19 cellular contexts compared by ENCODE assay signal in genomic region chr14:104576607-104577332, GRCh38. TPM values are rescaled to one million over a fixed set of nuclear protein-coding genes. Genes with fewer than 3 reads are reported as not detected.
DNase-seq lines count a peak whose midpoint lies in the region; ATAC-seq and TF ChIP-seq lines count a peak whose summit lies in the region.
"Had no signal": no experiment of that assay in that cellular context is flagged by ENCODE, and none has a peak within 500 bp of the region (broad histone marks: within the 10 kb centered on the region; RNA-seq: fewer than 3 reads in every experiment).

No MANE protein-coding gene starts in this region.

- no peaks in the 10 kb centered on the region for H3K9me3 Mint-ChIP-seq in Caco-2 (ENCODE audit: unreplicated experiment)
- H3K9me3 Mint-ChIP-seq in effector memory CD8-positive, alpha-beta T cell: no peaks in the 10 kb centered on the region
- H3K9me3 Mint-ChIP-seq: activated CD4-positive, alpha-beta memory T cell treated with anti-CD3 and anti-CD28 coated beads, Interleukin-2, amount 10 ng/mL, durations not matched to agents 7 days and 5 days; activated naive CD8-positive, alpha-beta T cell treated with anti-CD3 and anti-CD28 coated beads, Interleukin-2, amount 10 ng/mL, durations not matched to agents 7 days and 5 days; activated T-cell treated with anti-CD3 and anti-CD28 coated beads, Interleukin-2, amount 50 U/mL, for 72 hours had no signal

- no TSS peak for BruUV-seq in Caco-2 (replicated peaks; lab: Mats Ljungman, UMichigan)

- H3K27me3 ChIP-seq in Caco-2 (replicated peaks; ENCODE audit: control insufficient read depth, insufficient read depth, low read length) (no peaks in the 10 kb centered on the region), NT2/D1 (ENCODE audit: insufficient read depth, insufficient read length) (no peaks in the 10 kb centered on the region)

- H3K36me3 ChIP-seq in Caco-2 (ENCODE audit: control insufficient read depth, insufficient read depth, low read length): no peaks in the 10 kb centered on the region
- no peaks in the 10 kb centered on the region for H3K36me3 ChIP-seq in NT2/D1 (ENCODE audit: insufficient read depth, insufficient read length, low read length)
- H3K36me3 ChIP-seq in mucosa of descending colon (ENCODE audit: low read depth): no peaks in the 10 kb centered on the region
- H3K36me3 ChIP-seq: neutrophil had no signal

- peak overlapping the region; percentile 50 for H3K9ac ChIP-seq in NT2/D1 (ENCODE audit: insufficient read length, low read depth)

- TF ChIP-seq CTCF in Caco-2 (IDR thresholded peaks at IDR 0.05; ENCODE audit: insufficient read depth in 1 of 2, low read depth in 1 of 2, low read length in 1 of 2, severe bottlenecking in 1 of 2, unreplicated experiment in 1 of 2): no peak
- TF ChIP-seq CTCF in epithelial cell of proximal tubule (conservative IDR thresholded peaks at IDR 0.05; ENCODE audit: low read depth, low read length): peak; percentile 17
- TF ChIP-seq CTCF in mucosa of descending colon (IDR thresholded peaks at IDR 0.05): no peak

- H3K36me3 Mint-ChIP-seq in Caco-2 (ENCODE audit: insufficient read depth, unreplicated experiment): no peaks in the 10 kb centered on the region
- no peaks in the 10 kb centered on the region for H3K36me3 Mint-ChIP-seq in effector memory CD8-positive, alpha-beta T cell (ENCODE audit: insufficient read depth)
- H3K36me3 Mint-ChIP-seq: activated naive CD8-positive, alpha-beta T cell treated with anti-CD3 and anti-CD28 coated beads, Interleukin-2, amount 10 ng/mL, durations not matched to agents 7 days and 5 days had no signal

- H3K4me1 Mint-ChIP-seq in Caco-2 (ENCODE audit: low read depth, unreplicated experiment): no peaks in the 10 kb centered on the region
- no peaks in the 10 kb centered on the region for H3K4me1 Mint-ChIP-seq in effector memory CD8-positive, alpha-beta T cell (ENCODE audit: low read depth in 2 of 2)
- H3K4me1 Mint-ChIP-seq: activated CD4-positive, alpha-beta memory T cell treated with anti-CD3 and anti-CD28 coated beads, Interleukin-2, amount 10 ng/mL, durations not matched to agents 7 days and 5 days; activated naive CD8-positive, alpha-beta T cell treated with anti-CD3 and anti-CD28 coated beads, Interleukin-2, amount 10 ng/mL, durations not matched to agents 7 days and 5 days had no signal

- no peak overlapping the region for H3K27ac Mint-ChIP-seq in Caco-2 (ENCODE audit: unreplicated experiment)
- no peak overlapping the region for H3K27ac Mint-ChIP-seq in effector memory CD8-positive, alpha-beta T cell
- H3K27ac Mint-ChIP-seq: activated CD4-positive, alpha-beta memory T cell treated with anti-CD3 and anti-CD28 coated beads, Interleukin-2, amount 10 ng/mL, durations not matched to agents 7 days and 5 days; activated naive CD8-positive, alpha-beta T cell treated with anti-CD3 and anti-CD28 coated beads, Interleukin-2, amount 10 ng/mL, durations not matched to agents 7 days and 5 days; activated T-cell treated with anti-CD3 and anti-CD28 coated beads, Interleukin-2, amount 50 U/mL, for 72 hours had no signal

- no peaks in the 10 kb centered on the region for H3K27me3 Mint-ChIP-seq in Caco-2 (ENCODE audit: insufficient read depth, unreplicated experiment)
- peaks cover 0 to 63% of the 10 kb centered on the region in 2 donors for H3K27me3 Mint-ChIP-seq in effector memory CD8-positive, alpha-beta T cell
- H3K27me3 Mint-ChIP-seq: activated CD4-positive, alpha-beta memory T cell treated with anti-CD3 and anti-CD28 coated beads, Interleukin-2, amount 10 ng/mL, durations not matched to agents 7 days and 5 days; activated naive CD8-positive, alpha-beta T cell treated with anti-CD3 and anti-CD28 coated beads, Interleukin-2, amount 10 ng/mL, durations not matched to agents 7 days and 5 days had no signal

- H3K4me1 ChIP-seq in Caco-2 (peaks cover 17% of the 10 kb centered on the region), NT2/D1 (ENCODE audit: insufficient read depth, insufficient read length) (peaks cover 21% of the 10 kb centered on the region), mucosa of descending colon (ENCODE audit: low read depth) (peaks cover 23% of the 10 kb centered on the region)

- H3K9me3 ChIP-seq in Caco-2 (no peaks in the 10 kb centered on the region), NT2/D1 (ENCODE audit: insufficient read depth, low read length) (no peaks in the 10 kb centered on the region), mucosa of descending colon (no peaks in the 10 kb centered on the region)
- H3K9me3 ChIP-seq: neutrophil had no signal

- no peak overlapping the region for H3K4me3 ChIP-seq in Caco-2 (ENCODE audit: low read depth, low read length)
- H3K4me3 ChIP-seq in NT2/D1 (ENCODE audit: insufficient read length, low read depth): no peak overlapping the region
- no peak overlapping the region for H3K4me3 ChIP-seq in epithelial cell of proximal tubule (ENCODE audit: low read depth, low read length)
- no peak overlapping the region for H3K4me3 ChIP-seq in mucosa of descending colon

- ATAC-seq in mucosa of descending colon (peak; percentile 80), GM18858 (IDR thresholded peaks at IDR 0.05; ENCODE audit: unreplicated experiment) (no peak)
- ATAC-seq in effector memory CD8-positive, alpha-beta T cell (replicated peaks): no peak
- ATAC-seq: activated T-cell treated with anti-CD3 and anti-CD28 coated beads, Interleukin-2, amount 50 U/mL, for 72 hours had no signal

- CTCF ChIA-PET in Caco-2 (lab: Charles Lee): interaction anchor here (0.5 to 1.6 kb wide), 4 partner anchors 10 to 499 kb away, joined by 3 to 10 read pairs (median 4); no protein-coding TSS in a partner anchor

- intact Hi-C loops in Caco-2 (cut with micrococcal nuclease; ENCODE audit: unreplicated experiment): loop anchor here (2.0 kb wide), 1 partner anchor 62 kb away; no protein-coding TSS in a partner anchor
- intact Hi-C loops in mucosa of descending colon (cut with DNase I, micrococcal nuclease): loop anchor here in 1 of 2 donors (10.0 kb wide), 1 partner anchor 502 kb away; no protein-coding TSS in a partner anchor

- H3K4me3 Mint-ChIP-seq in Caco-2 (ENCODE audit: unreplicated experiment): no peak overlapping the region
- no peak overlapping the region for H3K4me3 Mint-ChIP-seq in effector memory CD8-positive, alpha-beta T cell
- H3K4me3 Mint-ChIP-seq: activated CD4-positive, alpha-beta memory T cell treated with anti-CD3 and anti-CD28 coated beads, Interleukin-2, amount 10 ng/mL, durations not matched to agents 7 days and 5 days; activated naive CD8-positive, alpha-beta T cell treated with anti-CD3 and anti-CD28 coated beads, Interleukin-2, amount 10 ng/mL, durations not matched to agents 7 days and 5 days; activated T-cell treated with anti-CD3 and anti-CD28 coated beads, Interleukin-2, amount 50 U/mL, for 72 hours had no signal

- peak; percentile 55 to 79 for DNase-seq in Caco-2
- DNase-seq in NT2/D1 (ENCODE audit: low read depth, low spot score): no peak
- no peak for DNase-seq in epithelial cell of proximal tubule (ENCODE audit: low read depth)
- DNase-seq in mucosa of descending colon: peak; percentile 78 to 84 (median 78)
- no peak for DNase-seq in NCI-H2227 (lab: John Stamatoyannopoulos, UW; ENCODE audit: unreplicated experiment)
- no peak for DNase-seq in effector memory CD8-positive, alpha-beta T cell
- DNase-seq in NOMO-1 (lab: John Stamatoyannopoulos, UW; ENCODE audit: unreplicated experiment in 2 of 2): no peak
- DNase-seq: activated CD4-positive, alpha-beta memory T cell treated with anti-CD3 and anti-CD28 coated beads, Interleukin-2, amount 10 ng/mL, durations not matched to agents 7 days and 5 days; activated naive CD8-positive, alpha-beta T cell treated with anti-CD3 and anti-CD28 coated beads, Interleukin-2, amount 10 ng/mL, durations not matched to agents 7 days and 5 days; activated T-cell treated with anti-CD3 and anti-CD28 coated beads, Interleukin-2, amount 50 U/mL, for 72 hours; GDM1; NCI-H2029; NCI-H524 treated with DMSO at 0.1 percent for 48 hours; stimulated activated CD4-positive, alpha-beta T cell treated with anti-CD3 and anti-CD28 coated beads, Interleukin-1b, Interleukin-23, amount 100 ng/mL, for 48 hours had no signal

- POLR2A ChIA-PET in Caco-2 (lab: Charles Lee): interaction anchor here (0.7 to 0.8 kb wide), 2 partner anchors 12 to 111 kb away, joined by 3 to 5 read pairs; no protein-coding TSS in a partner anchor

RNA-seq across cellular contexts. Expression of gene C14orf180, which starts 2.8 kb away (rescaled TPM):
- total RNA-seq in Caco-2 (2022): not detected in 2 replicates
- total RNA-seq in epithelial cell of proximal tubule: not detected in 2 replicates
- under 1 TPM; 0.19 to 0.61 (median 0.54) TPM for total RNA-seq in mucosa of descending colon
- total RNA-seq: activated CD4-positive, alpha-beta memory T cell treated with anti-CD3 and anti-CD28 coated beads, Interleukin-2, amount 10 ng/mL, durations not matched to agents 7 days and 5 days; activated naive CD8-positive, alpha-beta T cell treated with anti-CD3 and anti-CD28 coated beads, Interleukin-2, amount 10 ng/mL, durations not matched to agents 7 days and 5 days; activated T-cell treated with anti-CD3 and anti-CD28 coated beads, Interleukin-2, amount 50 U/mL, for 72 hours; bronchial epithelial cell; lung microvascular endothelial cell; temporal lobe had no signal

RNA-seq across cellular contexts. Expression of gene TMEM179, which starts 27.8 kb away (rescaled TPM):
- total RNA-seq in Caco-2 (2022) (not detected in 2 replicates), epithelial cell of proximal tubule (not detected in 2 replicates), mucosa of descending colon (1 to 10 TPM in 1 of 3 donors, under 1 TPM in 2; 0.64 to 8.4 (median 0.82) TPM)
- total RNA-seq: activated CD4-positive, alpha-beta memory T cell treated with anti-CD3 and anti-CD28 coated beads, Interleukin-2, amount 10 ng/mL, durations not matched to agents 7 days and 5 days; activated naive CD8-positive, alpha-beta T cell treated with anti-CD3 and anti-CD28 coated beads, Interleukin-2, amount 10 ng/mL, durations not matched to agents 7 days and 5 days; bronchial epithelial cell; lung microvascular endothelial cell had no signal

Comparison
In these comparisons a context has a peak if more than half of its experiments do, and no peak if none do; other contexts are left out.
1. DNase-seq: peak in Caco-2 (2 of 2) and mucosa of descending colon (3 of 3); none in NT2/D1 (single experiment), epithelial cell of proximal tubule (single experiment), NCI-H2227 (single experiment), effector memory CD8-positive, alpha-beta T cell (0 of 3) and NOMO-1 (0 of 2).